In genomic region chr6:37283786-37284185, GRCh38 we compare ENCODE assay signal across 11 cellular contexts. TPM values are rescaled to one million over a fixed set of nuclear protein-coding genes. Genes with fewer than 3 reads are reported as not detected.
DNase-seq lines count a peak whose midpoint lies in the region; ATAC-seq, FAIRE-seq and TF ChIP-seq lines count a peak whose summit lies in the region.
"Had no signal": no experiment of that assay in that cellular context is flagged by ENCODE, and none has a peak within 500 bp of the region (broad histone marks: within the 10 kb centered on the region; RNA-seq: fewer than 3 reads in every experiment).

No MANE protein-coding gene starts in this region.

- peaks cover 0 to 42% (median 9%) of the 10 kb centered on the region in 3 donors for H3K36me3 ChIP-seq in pancreas

- no peak for FAIRE-seq in pancreas (lab: Jason Lieb, UNC)
- FAIRE-seq: TTC549 had no signal

- H3K4me3 ChIP-seq in pancreas: no peak overlapping the region

- 19 to 37% methylated on average over 1 of the region's 1 CpG for WGBS in pancreas, 2 donors

- ATAC-seq in pancreas (peak; percentile 94 to 99 (median 98)), GM18502 (IDR thresholded peaks at IDR 0.05; ENCODE audit: poor library complexity, unreplicated experiment) (no peak), HG03097 (IDR thresholded peaks at IDR 0.05; ENCODE audit: low FRiP score, unreplicated experiment) (no peak)
- ATAC-seq: activated CD8-positive, alpha-beta memory T cell treated with anti-CD3 and anti-CD28 coated beads, Interleukin-2, amount 10 ng/mL, durations not matched to agents 7 days and 5 days had no signal

- H3K9me3 ChIP-seq in pancreas: no peaks in the 10 kb centered on the region

- intact Hi-C loops in pancreas (cut with DNase I): no loop called here

- DNase-seq in amygdala (lab: John Stamatoyannopoulos, UW) (peak in 46 of 56 donors; percentile 3 to 76 (median 33)), globus pallidus (ENCODE audit: low spot score) (peak; percentile 63), pancreas (peak; percentile 58 to 84 (median 79)), ureter (ENCODE audit: low spot score) (peak; percentile 55), HuH-7 (ENCODE audit: low spot score) (no peak)
- DNase-seq: activated CD8-positive, alpha-beta memory T cell treated with anti-CD3 and anti-CD28 coated beads, Interleukin-2, amount 10 ng/mL, durations not matched to agents 7 days and 5 days; NCI-H226 had no signal

- H3K27ac ChIP-seq in pancreas: peak overlapping the region in 1 of 4 donors; percentile 41
- H3K27ac ChIP-seq: epithelial cell of prostate had no signal

- H3K27me3 ChIP-seq in pancreas: no peaks in the 10 kb centered on the region

- no peak for TF ChIP-seq CTCF in pancreas (IDR thresholded peaks at IDR 0.05)

- H3K4me1 ChIP-seq in pancreas: peaks cover 0 to 19% (median 5%) of the 10 kb centered on the region in 3 donors

RNA-seq across cellular contexts. Expression of gene TMEM217, which starts 25.8 kb away (rescaled TPM):
- total RNA-seq in pancreas (1 to 10 TPM in 3 of 6 donors, under 1 TPM in 3; 0.19 to 2.1 (median 0.94) TPM), ureter (1.2 TPM)
- 1 to 10 TPM; 1.4 to 1.7 TPM for polyA plus RNA-seq in pancreas

RNA-seq across cellular contexts. Expression of gene TBC1D22B, which starts 26.2 kb away (rescaled TPM):
- total RNA-seq in pancreas (1 to 10 TPM; 5.1 to 9.0 (median 6.3) TPM), ureter (12.5 TPM)
- 1 to 10 TPM; 4.3 to 6.6 TPM for polyA plus RNA-seq in pancreas

Comparison
In these comparisons a context has a peak if more than half of its experiments do, and no peak if none do; other contexts are left out.
1. ATAC-seq: peak in pancreas (4 of 4); none in GM18502 (single experiment) and HG03097 (single experiment).